In the genomic region with DNA sequence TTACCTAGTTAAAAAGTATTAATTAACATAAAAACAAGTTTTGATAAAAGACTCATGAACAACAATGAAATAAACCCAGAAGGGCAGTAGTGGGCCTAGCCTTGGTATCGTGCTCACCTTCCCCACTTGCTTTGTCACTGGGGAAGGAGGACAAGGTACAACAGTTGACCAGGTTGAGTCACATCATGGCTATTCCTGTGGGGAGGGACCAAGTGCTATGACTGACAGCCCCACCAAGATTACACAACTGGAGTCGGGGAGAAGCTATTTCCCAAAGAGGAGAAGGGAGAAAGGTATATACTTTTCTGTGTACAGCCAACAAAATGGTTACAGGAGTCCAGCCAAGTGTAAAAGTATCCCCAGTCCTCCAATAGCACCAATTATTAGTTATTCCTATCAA, we compare ENCODE assay signal across 27 cellular contexts.
"Had no signal": no experiment of that assay in that cellular context is flagged by ENCODE, and none has a peak within 500 bp of the region (broad histone marks: within the 10 kb centered on the region; RNA-seq: fewer than 3 reads in every experiment).

No MANE protein-coding gene starts in this region.

- FAIRE-seq: colon, frontal cortex had no signal

- H3K27ac Mint-ChIP-seq: activated CD8-positive, alpha-beta T cell treated with anti-CD3 and anti-CD28 coated beads, Interleukin-2, amount 10 ng/mL, durations not matched to agents 7 days and 5 days; activated naive CD8-positive, alpha-beta T cell; activated T-helper 1 cell treated with anti-CD3 and anti-CD28 coated beads, Interleukin-12 subunit alpha, Interleukin-12 subunit beta, Interleukin-2, Interleukin-4 antibody, amounts not matched to agents 30 ng/mL and 10 ng/mL and 1 ng/mL, durations not matched to agents 14 hours and 24 hours and 36 hours; naive B cell; stimulated activated naive B cell treated with anti-CD40 and anti-IgM and Interleukin-4, amounts not matched to agents 10 μg/mL and 1 μg/mL and 100 μg/mL, for 72 hours had no signal

- H3K9me3 Mint-ChIP-seq: activated T-helper 1 cell treated with anti-CD3 and anti-CD28 coated beads, Interleukin-12 subunit alpha, Interleukin-12 subunit beta, Interleukin-2, Interleukin-4 antibody, amounts not matched to agents 30 ng/mL and 10 ng/mL and 1 ng/mL, durations not matched to agents 14 hours and 24 hours and 36 hours; central memory CD8-positive, alpha-beta T cell; naive B cell; stimulated activated naive B cell treated with anti-CD40 and anti-IgM and Interleukin-4, amounts not matched to agents 10 μg/mL and 1 μg/mL and 100 μg/mL, for 72 hours had no signal

- H3K4me3 ChIP-seq: adrenal gland, ascending aorta, esophagus muscularis mucosa, lower lobe of right lung, right lobe of liver, skin epidermis, transverse colon, uterus had no signal

- H3K27ac ChIP-seq: adrenal gland, ascending aorta, brain microvascular endothelial cell, esophagus muscularis mucosa, lower lobe of right lung, parathyroid adenoma, right lobe of liver, skin epidermis, transverse colon, uterus had no signal

- H2AFZ ChIP-seq: parathyroid adenoma had no signal

- H3K36me3 ChIP-seq: adrenal gland, ascending aorta, brain microvascular endothelial cell, esophagus muscularis mucosa, lower lobe of right lung, right lobe of liver, transverse colon, uterus had no signal

- ATAC-seq: activated CD8-positive, alpha-beta T cell treated with anti-CD3 and anti-CD28 coated beads, Interleukin-2, amount 10 ng/mL, durations not matched to agents 7 days and 5 days; lower lobe of right lung; stimulated activated naive B cell treated with anti-CD40 and anti-IgM and Interleukin-4, amounts not matched to agents 10 μg/mL and 1 μg/mL and 100 μg/mL, for 72 hours had no signal

- H3K36me3 Mint-ChIP-seq: activated naive CD8-positive, alpha-beta T cell; naive B cell; stimulated activated naive B cell treated with anti-CD40 and anti-IgM and Interleukin-4, amounts not matched to agents 10 μg/mL and 1 μg/mL and 100 μg/mL, for 72 hours had no signal

- H3K9me3 ChIP-seq: adrenal gland, ascending aorta, esophagus muscularis mucosa, lower lobe of right lung, right lobe of liver, transverse colon, uterus had no signal

- H3K9ac ChIP-seq: parathyroid adenoma had no signal

- H3K4me3 Mint-ChIP-seq: activated CD8-positive, alpha-beta T cell treated with anti-CD3 and anti-CD28 coated beads, Interleukin-2, amount 10 ng/mL, durations not matched to agents 7 days and 5 days; activated naive CD8-positive, alpha-beta T cell; activated T-helper 1 cell treated with anti-CD3 and anti-CD28 coated beads, Interleukin-12 subunit alpha, Interleukin-12 subunit beta, Interleukin-2, Interleukin-4 antibody, amounts not matched to agents 30 ng/mL and 10 ng/mL and 1 ng/mL, durations not matched to agents 14 hours and 24 hours and 36 hours; central memory CD8-positive, alpha-beta T cell; naive B cell; stimulated activated naive B cell treated with anti-CD40 and anti-IgM and Interleukin-4, amounts not matched to agents 10 μg/mL and 1 μg/mL and 100 μg/mL, for 72 hours had no signal

- H3K27me3 ChIP-seq: adrenal gland, ascending aorta, brain microvascular endothelial cell, esophagus muscularis mucosa, right lobe of liver, transverse colon, uterus had no signal

- H3K79me2 ChIP-seq: parathyroid adenoma had no signal

- H3K4me1 Mint-ChIP-seq: central memory CD8-positive, alpha-beta T cell; naive B cell; stimulated activated naive B cell treated with anti-CD40 and anti-IgM and Interleukin-4, amounts not matched to agents 10 μg/mL and 1 μg/mL and 100 μg/mL, for 72 hours had no signal

- H3K4me1 ChIP-seq: adrenal gland, ascending aorta, esophagus muscularis mucosa, lower lobe of right lung, parathyroid adenoma, right lobe of liver, transverse colon, uterus had no signal

- DNase-seq: activated CD4-positive, alpha-beta T cell treated with anti-CD3 and anti-CD28 coated beads for 1 hour; activated CD4-positive, alpha-beta T cell treated with anti-CD3 and anti-CD28 coated beads, Interleukin-2, amount 50 U/mL, for 1 hour; activated CD8-positive, alpha-beta T cell treated with anti-CD3 and anti-CD28 coated beads, Interleukin-2, amount 10 ng/mL, durations not matched to agents 7 days and 5 days; activated gamma-delta T cell treated with Interleukin-2 at 50 U/mL for 16 hours; adrenal gland; brain microvascular endothelial cell; effector memory CD4-positive, alpha-beta T cell; hypothalamus; islet precursor cell; lower lobe of right lung; mesendoderm; naive B cell; nucleus accumbens; right lobe of liver; stimulated activated CD4-positive, alpha-beta T cell treated with anti-CD3 and anti-CD28 coated beads, Interleukin-2, amount 100 ng/mL, for 24 hours; stimulated activated naive B cell treated with anti-CD40 and anti-IgM and Interleukin-4, amounts not matched to agents 10 μg/mL and 1 μg/mL and 100 μg/mL, for 72 hours; transverse colon; uterus had no signal
